Comparison of ENCODE assay signal across 8 cellular contexts in genomic region chr6:25896252-25896651, GRCh38. TPM values are rescaled to one million over a fixed set of nuclear protein-coding genes. Genes with fewer than 3 reads are reported as not detected.
"Had no signal": no experiment of that assay in that cellular context is flagged by ENCODE, and none has a peak within 500 bp of the region (broad histone marks: within the 10 kb centered on the region; RNA-seq: fewer than 3 reads in every experiment).

No MANE protein-coding gene starts in this region.

- FAIRE-seq: G401.6, GM12891, GM12892, GM18507, GM19239 had no signal

- DNase-seq: GDM1, GF-D8 had no signal

RNA-seq across cellular contexts. Expression of gene SLC17A3, which starts 22.2 kb away (rescaled TPM):
- total RNA-seq: G401 had no signal

RNA-seq across cellular contexts. Expression of gene SLC17A2, which starts 34.2 kb away (rescaled TPM):
- total RNA-seq: G401 had no signal
